In genomic region chr1:161209790-161210409, GRCh38 we compare ENCODE assay signal across 1 cellular context.
TF ChIP-seq lines count a peak whose summit lies in the region.

No MANE protein-coding gene starts in this region.

TF ChIP-seq in HepG2, 621 proteins besides CTCF, POLR2A, EP300 and RAD21 (continued from another document and continues in another):
- TF ChIP-seq TFE3 (CRISPR knock-in tag; IDR thresholded peaks at IDR 0.05) (peak; percentile 46; the same call in 1 of the 2 replicates), ZNF652 (CRISPR knock-in tag; IDR thresholded peaks at IDR 0.05; ENCODE audit: borderline replicate concordance, low read depth) (peak; percentile 28; the same call in 1 of the 2 replicates), ISX (CRISPR knock-in tag; conservative IDR thresholded peaks at IDR 0.05) (no peak), SIX1 (CRISPR knock-in tag; IDR thresholded peaks at IDR 0.05; ENCODE audit: borderline replicate concordance) (0 out of 2 replicates have a peak, but pooled peaks have one; percentile 27), KAT8 (CRISPR knock-in tag; IDR thresholded peaks at IDR 0.05) (peak; percentile 64), GABPA (IDR thresholded peaks at IDR 0.05; ENCODE audit: low read depth, low read length) (no peak), GABPA (CRISPR knock-in tag; IDR thresholded peaks at IDR 0.05; ENCODE audit: low read depth) (peak; percentile 61; the same call in 1 of the 2 replicates), TGIF2 (CRISPR knock-in tag; IDR thresholded peaks at IDR 0.05) (0 out of 2 replicates have a peak, but pooled peaks have one; percentile 25), ZNF274 (CRISPR knock-in tag; IDR thresholded peaks at IDR 0.05) (no peak), XRCC5 (optimal IDR thresholded peaks at IDR 0.05; ENCODE audit: low read length) (peak; percentile 56), IRF2 (CRISPR knock-in tag; IDR thresholded peaks at IDR 0.05) (0 out of 2 replicates have a peak, but pooled peaks have one; percentile 37), ZNF414 (CRISPR knock-in tag; IDR thresholded peaks at IDR 0.05) (0 out of 2 replicates have a peak, but pooled peaks have one; percentile 25), MED1 (CRISPR knock-in tag; IDR thresholded peaks at IDR 0.05) (0 out of 2 replicates have a peak, but pooled peaks have one; percentile 10), ZNF34 (CRISPR knock-in tag; IDR thresholded peaks at IDR 0.05; ENCODE audit: borderline replicate concordance) (no peak), ZNF331 (CRISPR knock-in tag; IDR thresholded peaks at IDR 0.05) (peak; percentile 57; the same call in 1 of the 2 replicates), FOXA3 (CRISPR knock-in tag; IDR thresholded peaks at IDR 0.05) (peak; percentile 31; the same call in 1 of the 2 replicates), PRDM10 (CRISPR knock-in tag; IDR thresholded peaks at IDR 0.05; ENCODE audit: low read depth) (0 out of 2 replicates have a peak, but pooled peaks have one; percentile 36), ZNF501 (CRISPR knock-in tag; IDR thresholded peaks at IDR 0.05) (peak; percentile 62; the same call in 1 of the 2 replicates), ELF3 (CRISPR knock-in tag; IDR thresholded peaks at IDR 0.05) (peak; percentile 69; the same call in 1 of the 2 replicates), ERF (CRISPR knock-in tag; IDR thresholded peaks at IDR 0.05) (peak; percentile 69), NFIC (IDR thresholded peaks at IDR 0.05; ENCODE audit: low read length) (no peak), SOX5 (CRISPR knock-in tag; IDR thresholded peaks at IDR 0.05; ENCODE audit: borderline replicate concordance) (peak; percentile 31; the same call in 1 of the 2 replicates), HNF4A (CRISPR knock-in tag; IDR thresholded peaks at IDR 0.05) (no peak), TEAD3 (CRISPR knock-in tag; optimal IDR thresholded peaks at IDR 0.05; ENCODE audit: borderline replicate concordance) (peak; percentile 58), MAZ (IDR thresholded peaks at IDR 0.05; ENCODE audit: borderline replicate concordance, low read depth, low read length) (peak; percentile 61), MAZ (CRISPR knock-in tag; IDR thresholded peaks at IDR 0.05; ENCODE audit: low read depth) (no peak; the same call in 1 of the 2 replicates), MIXL1 (CRISPR knock-in tag; IDR thresholded peaks at IDR 0.05) (peak; percentile 44; the same call in 1 of the 2 replicates), ZNF691 (CRISPR knock-in tag; IDR thresholded peaks at IDR 0.05; ENCODE audit: borderline replicate concordance, low read depth) (peak; percentile 75; the same call in 1 of the 2 replicates), SKI (IDR thresholded peaks at IDR 0.05; ENCODE audit: partially characterized antibody) (no peak), MXI1 (IDR thresholded peaks at IDR 0.05; ENCODE audit: borderline replicate concordance, low read depth, low read length) (0 out of 3 replicates have a peak, but pooled peaks have one; percentile 43), CHD2 (IDR thresholded peaks at IDR 0.05; ENCODE audit: low read depth, low read length) (peak; percentile 49; the same call in 1 of the 2 replicates), ZNF614 (CRISPR knock-in tag; IDR thresholded peaks at IDR 0.05; ENCODE audit: borderline replicate concordance) (peak; percentile 48; the same call in 1 of the 2 replicates), ZNF841 (CRISPR knock-in tag; IDR thresholded peaks at IDR 0.05; ENCODE audit: borderline replicate concordance) (no peak), STAG1 (CRISPR knock-in tag; IDR thresholded peaks at IDR 0.05) (peak; percentile 92), ZKSCAN8 (CRISPR knock-in tag; IDR thresholded peaks at IDR 0.05; ENCODE audit: borderline replicate concordance) (0 out of 2 replicates have a peak, but pooled peaks have one; percentile 44), MEIS2 (CRISPR knock-in tag; IDR thresholded peaks at IDR 0.05) (no peak), ZNF12 (CRISPR knock-in tag; IDR thresholded peaks at IDR 0.05) (peak; percentile 31; the same call in 1 of the 2 replicates), PHF8 (CRISPR knock-in tag; IDR thresholded peaks at IDR 0.05) (no peak), KLF6 (CRISPR knock-in tag; IDR thresholded peaks at IDR 0.05) (0 out of 2 replicates have a peak, but pooled peaks have one; percentile 24), HMGXB4 (CRISPR knock-in tag; IDR thresholded peaks at IDR 0.05; ENCODE audit: borderline replicate concordance in 1 of 2, low read depth in 1 of 2) (peak; percentile 57 to 66; a peak in 2 of 4 replicates), SPEN (CRISPR knock-in tag; IDR thresholded peaks at IDR 0.05; ENCODE audit: low read depth) (0 out of 2 replicates have a peak, but pooled peaks have one; percentile 9), ZFP91 (CRISPR knock-in tag; IDR thresholded peaks at IDR 0.05; ENCODE audit: borderline replicate concordance) (peak; percentile 27; the same call in 1 of the 2 replicates), KDM3A (CRISPR knock-in tag; IDR thresholded peaks at IDR 0.05; ENCODE audit: low read depth) (peak; percentile 86; the same call in 1 of the 2 replicates), RBFOX2 (IDR thresholded peaks at IDR 0.05; ENCODE audit: low read depth, low read length) (no peak), YY1 (IDR thresholded peaks at IDR 0.05; ENCODE audit: insufficient read depth, insufficient replicate concordance, low read depth, low read length) (peak; percentile 62), FOSL1 (CRISPR knock-in tag; IDR thresholded peaks at IDR 0.05; ENCODE audit: borderline replicate concordance) (no peak), ZSCAN9 (CRISPR knock-in tag; IDR thresholded peaks at IDR 0.05; ENCODE audit: borderline replicate concordance) (no peak), SOX6 (IDR thresholded peaks at IDR 0.05) (no peak), SOX6 (CRISPR knock-in tag; IDR thresholded peaks at IDR 0.05) (peak; percentile 14; the same call in 1 of the 2 replicates), SAP130 (CRISPR knock-in tag; IDR thresholded peaks at IDR 0.05; ENCODE audit: low read depth) (peak; percentile 50; the same call in 1 of the 2 replicates), MEF2D (CRISPR knock-in tag; IDR thresholded peaks at IDR 0.05) (peak; percentile 16; the same call in 1 of the 2 replicates), THAP11 (CRISPR knock-in tag; IDR thresholded peaks at IDR 0.05) (peak; percentile 26; the same call in 1 of the 2 replicates), PAXIP1 (CRISPR knock-in tag; conservative IDR thresholded peaks at IDR 0.05) (peak; percentile 44; the same call in 1 of the 2 replicates), ZBTB26 (CRISPR knock-in tag; IDR thresholded peaks at IDR 0.05; ENCODE audit: borderline replicate concordance) (no peak)
